1 cellular context compared by ENCODE assay signal in the genomic region with DNA sequence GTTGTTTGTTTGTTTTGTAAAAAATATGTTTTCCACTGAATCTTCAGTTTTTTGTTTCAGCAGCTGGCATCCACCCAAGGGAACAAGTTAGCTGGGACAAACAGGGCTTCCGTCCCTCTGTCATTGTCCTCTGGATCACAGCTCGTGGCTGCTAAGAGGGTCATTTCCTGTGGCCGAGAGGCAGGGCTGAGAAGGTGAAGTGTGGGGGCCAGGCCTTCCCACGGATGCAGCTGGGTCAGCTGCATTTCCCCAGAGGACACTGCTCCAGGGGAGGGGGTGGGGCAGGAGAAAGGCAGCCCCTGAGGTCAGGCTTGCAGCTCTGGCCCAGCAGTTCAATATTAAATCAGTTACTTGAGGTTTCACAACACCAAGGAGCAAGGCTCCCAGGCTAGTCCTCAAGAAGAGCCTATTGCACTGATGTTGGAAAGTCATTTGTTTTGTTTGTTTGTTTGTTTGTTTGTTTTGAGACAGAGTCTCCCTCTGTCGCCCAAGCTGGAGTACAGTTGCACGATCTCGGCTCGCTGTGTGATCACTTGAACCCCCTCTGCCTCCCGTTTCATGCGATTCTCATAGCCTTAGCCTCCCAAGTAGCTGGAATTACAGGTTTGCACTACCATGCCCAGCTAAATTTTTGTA.
TF ChIP-seq lines count a peak whose summit lies in the region.

No MANE protein-coding gene starts in this region.

TF ChIP-seq in IMR-90, 13 proteins besides CTCF, POLR2A, EP300 and RAD21 (continued from another document):
- TF ChIP-seq CEBPB (IDR thresholded peaks at IDR 0.05; ENCODE audit: low read depth, low read length) (no peak), BHLHE40 (IDR thresholded peaks at IDR 0.05; ENCODE audit: low read depth, low read length) (no peak), MAZ (IDR thresholded peaks at IDR 0.05; ENCODE audit: borderline replicate concordance, low read depth, low read length) (no peak), FOS (IDR thresholded peaks at IDR 0.05; ENCODE audit: low read depth, low read length) (no peak), MXI1 (IDR thresholded peaks at IDR 0.05; ENCODE audit: borderline replicate concordance, low read depth, low read length) (no peak)
